In the genomic region with DNA sequence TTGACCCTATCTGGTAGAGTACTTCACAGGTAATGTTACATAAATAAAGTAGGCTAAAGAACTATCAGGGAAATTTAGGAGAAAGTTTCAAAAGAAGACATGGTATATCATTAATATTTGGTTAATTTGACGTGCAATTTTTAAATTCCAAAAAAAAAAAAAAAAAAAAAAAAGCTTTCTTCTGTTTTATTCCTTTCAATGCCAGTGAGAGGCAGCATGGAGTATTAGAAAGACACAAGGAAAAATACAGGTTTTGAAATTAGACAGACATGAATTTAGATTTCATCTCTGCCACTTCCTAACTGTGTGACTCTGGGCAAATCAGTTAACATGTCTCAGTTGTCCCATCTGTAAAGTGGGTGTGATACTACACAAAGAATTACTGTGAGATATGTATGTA, we compare ENCODE assay signal across 13 cellular contexts.
"Had no signal": no experiment of that assay in that cellular context is flagged by ENCODE, and none has a peak within 500 bp of the region (broad histone marks: within the 10 kb centered on the region; RNA-seq: fewer than 3 reads in every experiment).

No MANE protein-coding gene starts in this region.

- ATAC-seq: activated CD4-positive, CD25-positive, alpha-beta regulatory T cell treated with anti-CD3 and anti-CD28 coated beads, Interleukin-2, amount 50 U/mL, for 24 hours; effector memory CD8-positive, alpha-beta T cell; left ventricle myocardium superior; stimulated activated naive CD8-positive, alpha-beta T cell treated with anti-CD3 and anti-CD28 coated beads, Interleukin-15, amount 100 ng/mL, for 72 hours had no signal

- DNase-seq: activated CD4-positive, alpha-beta T cell treated with anti-CD3 and anti-CD28 coated beads, Interleukin-2, amount 50 U/mL, for 1 hour; activated CD8-positive, alpha-beta memory T cell treated with anti-CD3 and anti-CD28 coated beads for 24 hours; activated naive CD8-positive, alpha-beta T cell treated with anti-CD3 and anti-CD28 coated beads for 36 hours; aorta; dermis blood vessel endothelial cell; effector memory CD8-positive, alpha-beta T cell; left ventricle myocardium superior; mesendoderm; nephron progenitor cell; stimulated activated CD4-positive, alpha-beta T cell treated with anti-CD3 and anti-CD28 coated beads, Interleukin-1b, Interleukin-23, amount 100 ng/mL, for 48 hours; stimulated activated naive CD8-positive, alpha-beta T cell treated with anti-CD3 and anti-CD28 coated beads, Interleukin-15, amount 100 ng/mL, for 72 hours had no signal

- H3K27ac ChIP-seq: epithelial cell of prostate had no signal
